ENCODE assay signal across 1 cellular context in the genomic region with DNA sequence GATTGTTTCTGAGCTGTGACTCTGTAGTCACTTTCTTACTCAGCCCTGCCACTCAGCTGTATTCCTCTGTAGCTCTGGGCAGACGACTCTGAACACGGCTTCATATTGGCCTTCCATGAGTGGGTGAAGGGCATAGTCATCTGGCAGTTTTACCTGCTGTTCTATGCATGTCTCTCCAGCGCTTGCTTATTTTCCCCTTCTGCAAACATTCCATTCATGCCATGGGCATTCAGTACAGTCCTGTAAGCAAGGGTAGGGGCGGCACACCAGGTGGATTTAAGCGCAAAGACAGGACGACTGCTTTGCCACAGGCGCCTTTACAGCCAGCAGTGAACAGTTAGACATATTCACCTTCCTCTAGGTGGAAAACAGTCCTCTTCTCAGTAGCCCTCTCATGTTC.
TF ChIP-seq lines count a peak whose summit lies in the region.

No MANE protein-coding gene starts in this region.

TF ChIP-seq in IMR-90, 13 proteins besides CTCF, POLR2A, EP300 and RAD21 (continued from another document):
- TF ChIP-seq, protein P1, sequence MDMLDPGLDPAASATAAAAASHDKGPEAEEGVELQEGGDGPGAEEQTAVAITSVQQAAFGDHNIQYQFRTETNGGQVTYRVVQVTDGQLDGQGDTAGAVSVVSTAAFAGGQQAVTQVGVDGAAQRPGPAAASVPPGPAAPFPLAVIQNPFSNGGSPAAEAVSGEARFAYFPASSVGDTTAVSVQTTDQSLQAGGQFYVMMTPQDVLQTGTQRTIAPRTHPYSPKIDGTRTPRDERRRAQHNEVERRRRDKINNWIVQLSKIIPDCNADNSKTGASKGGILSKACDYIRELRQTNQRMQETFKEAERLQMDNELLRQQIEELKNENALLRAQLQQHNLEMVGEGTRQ (IDR thresholded peaks at IDR 0.05; ENCODE audit: low read depth, low read length): no peak
- TF ChIP-seq FOS (IDR thresholded peaks at IDR 0.05; ENCODE audit: low read depth, low read length): no peak
TF ChIP-seq in IMR-90: peak in this region for 0.
